In the genomic region with DNA sequence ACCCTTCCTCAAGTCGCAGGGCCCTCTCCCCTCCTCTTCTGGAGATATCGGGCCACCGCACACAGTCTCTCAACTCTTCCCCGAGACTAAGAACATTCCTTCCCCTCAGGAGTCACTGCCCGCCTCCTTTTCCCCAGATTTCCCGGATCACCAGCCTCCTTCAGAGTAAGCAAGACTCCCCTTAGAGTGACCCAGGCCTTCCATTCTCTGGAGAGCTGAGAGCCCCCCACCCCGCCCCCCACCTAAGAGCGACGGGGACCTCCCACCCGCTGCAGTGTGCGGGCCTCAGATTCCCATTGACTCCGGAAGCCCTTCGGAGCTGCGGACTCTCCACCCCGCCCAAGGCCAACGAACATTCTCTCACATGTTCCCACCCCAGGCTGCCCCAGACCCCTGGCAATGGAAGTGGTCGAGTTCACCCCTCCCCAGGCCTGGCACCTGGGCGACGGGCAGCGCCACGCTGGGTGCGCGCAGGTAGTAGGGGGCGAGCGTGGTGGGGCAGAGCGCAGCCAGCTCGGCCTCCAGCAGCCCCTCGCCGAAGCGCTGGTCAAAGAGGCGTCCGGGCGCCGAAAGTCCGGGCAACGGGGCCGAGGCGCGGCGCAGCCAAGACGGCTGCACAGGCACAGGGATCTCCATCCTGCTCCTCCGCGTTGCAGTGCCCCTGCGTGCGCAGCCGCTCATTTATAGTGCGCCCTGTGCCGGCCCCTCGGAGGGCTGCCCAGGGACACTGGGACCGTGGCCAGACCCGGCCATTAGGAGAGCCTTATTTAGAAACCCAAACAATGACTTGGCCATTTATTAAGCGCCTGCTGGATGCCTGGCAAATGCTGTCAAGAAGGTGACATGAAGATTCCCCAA, we compare ENCODE assay signal across 8 cellular contexts. TPM values are rescaled to one million over a fixed set of nuclear protein-coding genes. Genes with fewer than 3 reads are reported as not detected.
DNase-seq lines count a peak whose midpoint lies in the region; ATAC-seq and TF ChIP-seq lines count a peak whose summit lies in the region.

HSPB6 (minus strand) TSS at position 657 of the 858 bp plus-strand sequence; CDS start at position 636, 21 bp downstream.

- POLR2A ChIA-PET in activated CD8-positive, alpha-beta T cell treated with anti-CD3 and anti-CD28 coated beads, Interleukin-2, amount 10 ng/mL, durations not matched to agents 7 days and 5 days (lab: Charles Lee) = interaction anchor here (0.9 to 1.6 kb wide), 5 partner anchors 8 to 114 kb away, joined by 3 to 6 read pairs (median 3); partner anchors contain the start of genes LIN37, PSENEN and U2AF1L4

- peaks cover 4% of the 10 kb centered on the region for H3K4me1 ChIP-seq in GM23338 (ENCODE audit: insufficient read depth)
- peaks cover 0 to 57% (median 39%) of the 10 kb centered on the region in 12 donors for H3K4me1 ChIP-seq in heart left ventricle
- H3K4me1 ChIP-seq in psoas muscle = peaks cover 14% of the 10 kb centered on the region

- TF ChIP-seq POLR2A in heart left ventricle (IDR thresholded peaks at IDR 0.05) = peak in 1 of 2 donors; percentile 74

- intact Hi-C loops in heart left ventricle (cut with DNase I) = loop anchor here in 2 of 10 donors (1.0 to 10.0 kb wide), 3 partner anchors 16 to 388 kb away; partner anchors contain the start of gene CAPNS1 (in 1 of the 2)
- intact Hi-C loops in psoas muscle (cut with DNase I) = loop anchor here in 1 of 2 donors (5.0 kb wide), 1 partner anchor 176 kb away; no protein-coding TSS in a partner anchor

- H3K4me3 ChIP-seq in GM23338 (peak within 1 kb of the TSS; percentile 94), heart left ventricle (peak within 1 kb of the TSS; percentile 68 to 99 (median 86)), psoas muscle (peak within 1 kb of the TSS; percentile 83)

- H3K27me3 Mint-ChIP-seq in GM23338 (ENCODE audit: insufficient read depth, low read depth, poor library complexity) = peaks cover 38% of the 10 kb centered on the region
- H3K27me3 Mint-ChIP-seq in activated CD8-positive, alpha-beta T cell treated with anti-CD3 and anti-CD28 coated beads, Interleukin-2, amount 10 ng/mL, durations not matched to agents 7 days and 5 days (ENCODE audit: low read depth) = no peaks in the 10 kb centered on the region

- H3K4me3 Mint-ChIP-seq in GM23338 = peak within 1 kb of the TSS; percentile 83
- peak within 1 kb of the TSS; percentile 89 for H3K4me3 Mint-ChIP-seq in activated CD8-positive, alpha-beta T cell treated with anti-CD3 and anti-CD28 coated beads, Interleukin-2, amount 10 ng/mL, durations not matched to agents 7 days and 5 days

- no peak within 1 kb of the TSS for H3K27ac ChIP-seq in GM23338 (ENCODE audit: low read depth)
- peak within 1 kb of the TSS; percentile 88 to 100 (median 96) for H3K27ac ChIP-seq in heart left ventricle
- peak within 1 kb of the TSS; percentile 94 for H3K27ac ChIP-seq in psoas muscle

- no peaks in the 10 kb centered on the region; the same call in 2 of the 3 replicates for H3K9me3 Mint-ChIP-seq in GM23338
- no peaks in the 10 kb centered on the region for H3K9me3 Mint-ChIP-seq in activated CD8-positive, alpha-beta T cell treated with anti-CD3 and anti-CD28 coated beads, Interleukin-2, amount 10 ng/mL, durations not matched to agents 7 days and 5 days (ENCODE audit: insufficient read depth)

- peak within 1 kb of the TSS; percentile 93 for H3K27ac Mint-ChIP-seq in GM23338
- H3K27ac Mint-ChIP-seq in activated CD8-positive, alpha-beta T cell treated with anti-CD3 and anti-CD28 coated beads, Interleukin-2, amount 10 ng/mL, durations not matched to agents 7 days and 5 days = peak within 1 kb of the TSS; percentile 96

- H3K4me1 Mint-ChIP-seq in GM23338 = peaks cover 15% of the 10 kb centered on the region
- peaks cover 36% of the 10 kb centered on the region for H3K4me1 Mint-ChIP-seq in activated CD8-positive, alpha-beta T cell treated with anti-CD3 and anti-CD28 coated beads, Interleukin-2, amount 10 ng/mL, durations not matched to agents 7 days and 5 days (ENCODE audit: low read depth)

- H3K4me2 ChIP-seq in GM23338 = peak within 1 kb of the TSS; percentile 93

- H3K9me3 ChIP-seq in heart left ventricle (no peaks in the 10 kb centered on the region), psoas muscle (no peaks in the 10 kb centered on the region)

- H3K9me2 ChIP-seq in GM23338 (ENCODE audit: insufficient read depth) = no peaks in the 10 kb centered on the region

- WGBS in heart left ventricle, 4 donors = 3 to 5% (median 5%) methylated on average over 22 to 52 of the region's 52 CpGs
- 1 to 5% (median 3%) methylated on average over 52 of the region's 52 CpGs for WGBS in psoas muscle, 3 donors

- peaks cover 13% of the 10 kb centered on the region for H3K79me2 ChIP-seq in GM23338 (replicated peaks; ENCODE audit: insufficient read depth)

- H2AFZ ChIP-seq in GM23338 = peak within 1 kb of the TSS; percentile 90

- peaks cover 9% of the 10 kb centered on the region; the same call in 1 of the 2 replicates for H3F3A ChIP-seq in GM23338 (replicated peaks; ENCODE audit: low read depth)

- H3K36me3 ChIP-seq in GM23338 (ENCODE audit: insufficient read depth) (peaks cover 6% of the 10 kb centered on the region; the same call in 1 of the 2 replicates), heart left ventricle (peaks cover 0 to 32% (median 23%) of the 10 kb centered on the region in 9 donors), psoas muscle (ENCODE audit: insufficient read depth in 1 of 2, low read depth in 1 of 2) (peaks cover 0 to 27% of the 10 kb centered on the region in 2 donors)

- H4K20me1 ChIP-seq in GM23338 (replicated peaks; ENCODE audit: insufficient read depth) = peaks cover 3% of the 10 kb centered on the region

- ATAC-seq in GM23338 (peak; percentile 25), heart left ventricle (peak; percentile 36 to 47 (median 38)), psoas muscle (peak; percentile 40 to 56 (median 53)), GM21515 (IDR thresholded peaks at IDR 0.05; ENCODE audit: unreplicated experiment) (no peak), GM21447 (IDR thresholded peaks at IDR 0.05; ENCODE audit: unreplicated experiment) (no peak)
- no peak for ATAC-seq in activated CD8-positive, alpha-beta T cell treated with anti-CD3 and anti-CD28 coated beads, Interleukin-2, amount 10 ng/mL, durations not matched to agents 7 days and 5 days

- H3K27me3 ChIP-seq in GM23338 (ENCODE audit: insufficient read depth) = peaks cover 28% of the 10 kb centered on the region
- no peaks in the 10 kb centered on the region for H3K27me3 ChIP-seq in heart left ventricle
- no peaks in the 10 kb centered on the region for H3K27me3 ChIP-seq in psoas muscle (ENCODE audit: insufficient read depth in 3 of 3, low read length in 2 of 3)

- CTCF ChIA-PET in activated CD8-positive, alpha-beta T cell treated with anti-CD3 and anti-CD28 coated beads, Interleukin-2, amount 10 ng/mL, durations not matched to agents 7 days and 5 days (lab: Charles Lee) = interaction anchor here (0.9 to 1.0 kb wide), 3 partner anchors 11 to 62 kb away, joined by 3 read pairs; partner anchors contain the start of genes PSENEN and U2AF1L4

- peaks cover 21% of the 10 kb centered on the region for H3K36me3 Mint-ChIP-seq in GM23338 (ENCODE audit: low read depth)
- H3K36me3 Mint-ChIP-seq in activated CD8-positive, alpha-beta T cell treated with anti-CD3 and anti-CD28 coated beads, Interleukin-2, amount 10 ng/mL, durations not matched to agents 7 days and 5 days (ENCODE audit: low read depth) = peaks cover 31% of the 10 kb centered on the region

- TF ChIP-seq CTCF in GM23338 (conservative IDR thresholded peaks at IDR 0.05; ENCODE audit: low read depth in 2 of 2) (no peak), heart left ventricle (IDR thresholded peaks at IDR 0.05) (no peak), psoas muscle (IDR thresholded peaks at IDR 0.05) (no peak)

- DNase-seq in GM23338 (ENCODE audit: low spot score) (peak; percentile 70), heart left ventricle (peak; percentile 80 to 91 (median 86)), psoas muscle (peak; percentile 85 to 92), NCI-H2196 (lab: John Stamatoyannopoulos, UW; ENCODE audit: unreplicated experiment) (no peak), NCI-H1694 (lab: John Stamatoyannopoulos, UW) (no peak)
- no peak for DNase-seq in activated CD8-positive, alpha-beta T cell treated with anti-CD3 and anti-CD28 coated beads, Interleukin-2, amount 10 ng/mL, durations not matched to agents 7 days and 5 days

TF ChIP-seq in GM23338, 12 proteins besides CTCF, POLR2A, EP300 and RAD21 (continues in another document):
- TF ChIP-seq STAT1 (IDR thresholded peaks at IDR 0.05; ENCODE audit: unreplicated experiment) (no peak), POLR2AphosphoS5 (IDR thresholded peaks at IDR 0.05; ENCODE audit: low read depth) (0 out of 2 replicates have a peak, but pooled peaks have one; percentile 44), ZNF114 (CRISPR knock-in tag; IDR thresholded peaks at IDR 0.05) (no peak), CREB1 (CRISPR knock-in tag; IDR thresholded peaks at IDR 0.05; ENCODE audit: low read depth) (no peak)

RNA-seq across cellular contexts. Expression of gene HSPB6, which starts in this region (rescaled TPM):
- 0.27 and 0.87 TPM in 2 replicates for total RNA-seq in GM23338 (2014; rRNA removed; shearing (Covaris generic))
- polyA plus RNA-seq in GM23338 (2016; fragmentation: Nextera tagmentation; extraction: Ambion mirVana) (3.2 and 3.9 TPM in 2 replicates), heart left ventricle (100 to 1,000 TPM; 156 to 457 TPM), psoas muscle (100 to 1,000 TPM; 303 to 719 (median 476) TPM)
- under 1 TPM in 1 of 2 experiments, not detected in 1; 0.65 TPM for total RNA-seq in activated CD8-positive, alpha-beta T cell treated with anti-CD3 and anti-CD28 coated beads, Interleukin-2, amount 10 ng/mL, durations not matched to agents 7 days and 5 days
- total RNA-seq in heart left ventricle (1,000 to 10,000 TPM in 1 of 9 donors, 100 to 1,000 TPM in 8; 226 to 1,012 (median 652) TPM), psoas muscle (1,000 to 10,000 TPM in 1 of 4 donors, 100 to 1,000 TPM in 3; 656 to 1,308 (median 674) TPM)

Comparison
In these comparisons a context has a peak if more than half of its experiments do, and no peak if none do; other contexts are left out.
1. RNA of gene HSPB6 (total RNA-seq): 656 to 1,308 TPM in psoas muscle and 226 to 1,012 TPM in heart left ventricle; 0.27 to 0.87 TPM in GM23338 and 0.65 TPM in activated CD8-positive, alpha-beta T cell treated with anti-CD3 and anti-CD28 coated beads, Interleukin-2, amount 10 ng/mL, durations not matched to agents 7 days and 5 days; every median in the first group is over 100 times any median in the second.
2. RNA of gene HSPB6 (polyA plus RNA-seq): 303 to 719 TPM in psoas muscle and 156 to 457 TPM in heart left ventricle; 3.2 to 3.9 TPM in GM23338; every median in the first group is over 10 times any median in the second.
3. ATAC-seq: peak in GM23338 (single experiment), heart left ventricle (4 of 4) and psoas muscle (4 of 4); none in activated CD8-positive, alpha-beta T cell treated with anti-CD3 and anti-CD28 coated beads, Interleukin-2, amount 10 ng/mL, durations not matched to agents 7 days and 5 days (single experiment), GM21515 (single experiment) and GM21447 (single experiment).
4. DNase-seq: peak in GM23338 (single experiment), heart left ventricle (5 of 5) and psoas muscle (2 of 2); none in activated CD8-positive, alpha-beta T cell treated with anti-CD3 and anti-CD28 coated beads, Interleukin-2, amount 10 ng/mL, durations not matched to agents 7 days and 5 days (single experiment), NCI-H2196 (single experiment) and NCI-H1694 (single experiment).
5. Peak in every context shown above with its lines, with median percentiles within 50 percentile points of each other: H3K4me3 ChIP-seq.